In the genomic region with DNA sequence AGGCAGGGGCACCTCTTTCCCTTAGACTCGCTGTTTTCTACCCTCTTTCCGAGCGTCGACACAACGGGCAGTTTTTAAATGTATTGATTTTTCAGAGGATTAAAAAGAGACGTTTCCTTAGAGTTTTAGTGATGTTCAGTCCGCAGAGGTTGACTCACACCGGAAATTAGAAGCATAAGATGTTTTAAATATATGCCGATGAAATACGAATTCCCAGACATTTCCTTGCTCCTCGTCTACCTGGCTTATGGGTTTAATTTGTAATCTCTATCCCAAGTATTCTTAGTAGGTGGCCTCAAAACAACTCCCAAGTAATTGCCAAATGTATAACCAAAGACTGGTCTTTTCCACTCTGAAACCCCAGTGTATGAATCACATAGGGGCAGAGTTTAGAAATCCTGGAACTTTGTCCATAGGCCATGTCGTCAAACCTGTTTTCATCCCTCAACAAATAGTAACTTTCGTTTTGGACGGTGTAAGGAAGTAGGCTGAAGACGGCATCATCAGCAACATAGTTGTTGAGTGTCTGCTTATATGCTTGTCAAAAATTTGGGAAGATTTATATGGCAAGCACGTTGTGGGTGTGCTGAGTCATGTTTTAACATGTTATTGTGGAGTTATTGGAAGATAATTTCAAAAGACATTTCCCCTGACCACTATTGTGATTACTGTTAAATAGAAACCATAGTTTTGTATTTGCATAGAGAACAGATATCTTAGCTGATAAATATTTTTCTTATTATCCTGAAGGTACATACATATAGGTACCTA, we compare ENCODE assay signal across 8 cellular contexts. TPM values are rescaled to one million over a fixed set of nuclear protein-coding genes. Genes with fewer than 3 reads are reported as not detected.
DNase-seq lines count a peak whose midpoint lies in the region; ATAC-seq and TF ChIP-seq lines count a peak whose summit lies in the region.

No MANE protein-coding gene starts in this region.

- peaks cover 34% of the 10 kb centered on the region for H3K4me1 Mint-ChIP-seq in activated T-helper 17 cell treated with anti-CD3 and anti-CD28 coated beads, Interleukin-2, amount 50 U/mL, for 72 hours

- peak overlapping the region; percentile 42 for H3K4me2 ChIP-seq in neuronal stem cell (ENCODE audit: insufficient read depth, low read length, poor library complexity, severe bottlenecking)

- TF ChIP-seq CTCF in AG10803 (conservative IDR thresholded peaks at IDR 0.05; ENCODE audit: low read length) (no peak), gastroesophageal sphincter (IDR thresholded peaks at IDR 0.05) (no peak)

- ATAC-seq in GM18508 (IDR thresholded peaks at IDR 0.05; ENCODE audit: insufficient read depth, unreplicated experiment) (peak; percentile 1), gastroesophageal sphincter (peak; percentile 45), HG02870 (IDR thresholded peaks at IDR 0.05; ENCODE audit: unreplicated experiment) (no peak)
- peak; percentile 32 for ATAC-seq in activated T-helper 17 cell treated with anti-CD3 and anti-CD28 coated beads, Interleukin-2, amount 50 U/mL, for 72 hours (replicated peaks)

- H2AK5ac ChIP-seq in neuronal stem cell (ENCODE audit: low read depth, low read length), result no peak overlapping the region

- H4K8ac ChIP-seq in neuronal stem cell (ENCODE audit: low read depth, low read length), result no peak overlapping the region

- H3K14ac ChIP-seq in neuronal stem cell (ENCODE audit: low read length), result peak overlapping the region; percentile 75

- peak overlapping the region; percentile 95 for H3K23ac ChIP-seq in neuronal stem cell (ENCODE audit: low read depth, low read length, poor library complexity)

- peak overlapping the region; percentile 81 for H2BK15ac ChIP-seq in neuronal stem cell (ENCODE audit: low read length)

- H3K4ac ChIP-seq in neuronal stem cell (ENCODE audit: low read length), result no peak overlapping the region

- peaks cover 2% of the 10 kb centered on the region for H3K79me1 ChIP-seq in neuronal stem cell (ENCODE audit: low read depth, low read length)

- peak overlapping the region; percentile 91 for H3K4me3 Mint-ChIP-seq in activated T-helper 17 cell treated with anti-CD3 and anti-CD28 coated beads, Interleukin-2, amount 50 U/mL, for 72 hours

- TF ChIP-seq EP300 in gastroesophageal sphincter (IDR thresholded peaks at IDR 0.05), result no peak

- H3K9me3 ChIP-seq in gastroesophageal sphincter, result no peaks in the 10 kb centered on the region
- H3K9me3 ChIP-seq in neuronal stem cell (replicated peaks in 1 of 2; ENCODE audit: control insufficient read depth in 2 of 2, insufficient read depth in 1 of 2, low read depth in 1 of 2, low read length in 2 of 2), result no peaks in the 10 kb centered on the region

- peak overlapping the region; percentile 85 for H3K4me3 ChIP-seq in AG10803 (ENCODE audit: low read length)
- H3K4me3 ChIP-seq in gastroesophageal sphincter, result peak overlapping the region; percentile 85 to 98
- peak overlapping the region; percentile 83 to 93 for H3K4me3 ChIP-seq in neuronal stem cell (ENCODE audit: low read length in 2 of 2)

- H3K36me3 Mint-ChIP-seq in activated T-helper 17 cell treated with anti-CD3 and anti-CD28 coated beads, Interleukin-2, amount 50 U/mL, for 72 hours (ENCODE audit: low read depth), result peaks cover 51% of the 10 kb centered on the region

- peak overlapping the region; percentile 93 for H3K27ac Mint-ChIP-seq in activated T-helper 17 cell treated with anti-CD3 and anti-CD28 coated beads, Interleukin-2, amount 50 U/mL, for 72 hours

- WGBS in gastroesophageal sphincter (ENCODE audit: low coverage in 1 of 2), 2 donors, result 0 to 2% methylated on average over 8 to 12 of the region's 16 CpGs
- WGBS in neuronal stem cell (ENCODE audit: extremely low coverage in 2 of 2, insufficient read length in 2 of 2, insufficient replicate concordance in 1 of 2), 2 donors, result no CpG with 5 or more reads among the region's 16 CpGs

- no peaks in the 10 kb centered on the region for H3K27me3 Mint-ChIP-seq in activated T-helper 17 cell treated with anti-CD3 and anti-CD28 coated beads, Interleukin-2, amount 50 U/mL, for 72 hours

- H3K4me1 ChIP-seq in gastroesophageal sphincter, result peaks cover 0 to 46% (median 3%) of the 10 kb centered on the region in 3 donors
- peaks cover 2 to 3% of the 10 kb centered on the region in 2 donors for H3K4me1 ChIP-seq in neuronal stem cell (ENCODE audit: control insufficient read depth in 2 of 2, insufficient read depth in 1 of 2, low read depth in 1 of 2, low read length in 2 of 2)

- no peak overlapping the region for H2BK12ac ChIP-seq in neuronal stem cell (ENCODE audit: low read length)

- H3K27me3 ChIP-seq in gastroesophageal sphincter (no peaks in the 10 kb centered on the region), neuronal stem cell (ENCODE audit: control insufficient read depth in 3 of 3, insufficient read depth in 3 of 3, low read depth in 1 of 3, low read length in 3 of 3) (no peaks in the 10 kb centered on the region)

- H4K91ac ChIP-seq in neuronal stem cell (ENCODE audit: low read depth, low read length, poor library complexity), result no peak overlapping the region

- H2AFZ ChIP-seq in neuronal stem cell (ENCODE audit: low read length), result peak overlapping the region; percentile 96

- H3K9ac ChIP-seq in neuronal stem cell (ENCODE audit: low read depth, low read length, poor library complexity), result peak overlapping the region; percentile 97

- H3K9me3 Mint-ChIP-seq in activated T-helper 17 cell treated with anti-CD3 and anti-CD28 coated beads, Interleukin-2, amount 50 U/mL, for 72 hours, result no peaks in the 10 kb centered on the region

- DNase-seq in AG10803 (ENCODE audit: low read depth), result peak; percentile 86
- DNase-seq in NCI-H146 (lab: John Stamatoyannopoulos, UW), result peak; percentile 23
- DNase-seq in neuronal stem cell (ENCODE audit: low spot score), result no peak
- no peak for DNase-seq in iPS-NIHi7 (ENCODE audit: extremely low spot score)

- H3K27ac ChIP-seq in gastroesophageal sphincter (peak overlapping the region; percentile 86 to 96 (median 96)), neuronal stem cell (replicated peaks; ENCODE audit: low read length) (peak overlapping the region; percentile 99)

- no peak for TF ChIP-seq POLR2A in gastroesophageal sphincter (IDR thresholded peaks at IDR 0.05)

- peak overlapping the region; percentile 95 for H2BK5ac ChIP-seq in neuronal stem cell (ENCODE audit: low read length)

- H3K18ac ChIP-seq in neuronal stem cell (ENCODE audit: low read length), result peak overlapping the region; percentile 94

- H3K36me3 ChIP-seq in gastroesophageal sphincter (peaks cover 0 to 26% of the 10 kb centered on the region in 2 donors), neuronal stem cell (replicated peaks in 1 of 2; ENCODE audit: control insufficient read depth in 2 of 2, insufficient read depth in 2 of 2, low read length in 2 of 2) (peaks cover 0 to 40% of the 10 kb centered on the region in 2 donors)

- H2BK120ac ChIP-seq in neuronal stem cell (ENCODE audit: low read depth, low read length), result no peak overlapping the region

RNA-seq across cellular contexts. Expression of gene TBK1, which starts 0.8 kb away (rescaled TPM):
- 10 to 100 TPM; 36.7 to 37.1 TPM for total RNA-seq in activated T-helper 17 cell treated with anti-CD3 and anti-CD28 coated beads, Interleukin-2, amount 50 U/mL, for 72 hours
- total RNA-seq in gastroesophageal sphincter, result 10 to 100 TPM; 22.6 to 38.4 (median 32.1) TPM
- 15.8 TPM for polyA plus RNA-seq in neuronal stem cell (2013, experiment 1 of 2)
- polyA plus RNA-seq in neuronal stem cell (2013, experiment 2 of 2), result 15.4 TPM

RNA-seq across cellular contexts. Expression of gene XPOT, which starts 48.6 kb away (rescaled TPM):
- total RNA-seq in activated T-helper 17 cell treated with anti-CD3 and anti-CD28 coated beads, Interleukin-2, amount 50 U/mL, for 72 hours, result 100 to 1,000 TPM in 1 of 2 donors, 10 to 100 TPM in 1; 72.7 to 131 TPM
- total RNA-seq in gastroesophageal sphincter, result 10 to 100 TPM; 26.4 to 37.2 (median 32.5) TPM
- polyA plus RNA-seq in neuronal stem cell (2013, experiment 1 of 2), result 53.2 TPM
- polyA plus RNA-seq in neuronal stem cell (2013, experiment 2 of 2), result 54.6 TPM

Comparison
In these comparisons a context has a peak if more than half of its experiments do, and no peak if none do; other contexts are left out.
1. DNase-seq: peak in AG10803 (single experiment) and NCI-H146 (single experiment); none in neuronal stem cell (single experiment) and iPS-NIHi7 (single experiment).
2. Peak in every context shown above with its lines, with median percentiles within 50 percentile points of each other: H3K4me3 ChIP-seq.